In the genomic region with DNA sequence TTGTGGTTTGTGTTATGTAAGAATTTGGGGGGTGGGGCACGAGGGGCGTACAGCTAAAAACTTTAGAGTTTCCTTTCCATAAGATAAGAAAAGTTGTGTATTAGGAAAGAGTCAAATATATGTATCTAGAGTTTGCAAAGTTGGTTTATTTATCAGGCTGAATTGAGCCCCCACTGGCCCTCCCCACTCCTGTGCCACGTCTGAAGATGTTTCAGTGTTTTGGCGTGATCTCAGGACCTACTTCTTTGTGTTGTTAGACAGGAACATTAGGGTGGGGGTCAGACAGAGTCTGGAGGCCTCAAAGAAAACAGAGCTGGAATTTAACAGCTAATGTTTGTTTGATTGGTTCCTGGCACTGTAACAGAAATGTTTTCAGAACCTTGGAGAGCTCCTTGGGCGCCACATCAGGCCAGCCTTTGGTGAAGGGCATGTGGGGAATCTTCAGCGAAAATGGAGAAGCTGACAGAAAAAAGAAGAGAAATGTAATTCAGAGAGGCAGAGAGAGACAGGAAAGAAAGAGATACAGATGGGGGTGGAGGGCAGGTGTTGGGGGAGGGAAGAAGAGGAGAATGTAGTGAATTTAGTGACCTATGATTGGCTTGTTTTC, we compare ENCODE assay signal across 8 cellular contexts. TPM values are rescaled to one million over a fixed set of nuclear protein-coding genes. Genes with fewer than 3 reads are reported as not detected.
DNase-seq lines count a peak whose midpoint lies in the region; ATAC-seq and TF ChIP-seq lines count a peak whose summit lies in the region.
"Had no signal": no experiment of that assay in that cellular context is flagged by ENCODE, and none has a peak within 500 bp of the region (broad histone marks: within the 10 kb centered on the region; RNA-seq: fewer than 3 reads in every experiment).

No MANE protein-coding gene starts in this region.

- H2AK5ac ChIP-seq in mesendoderm (ENCODE audit: low read length): no peak overlapping the region

- no peak overlapping the region for H3K4me2 ChIP-seq in mesendoderm (ENCODE audit: low read length)

- H3K27me3 Mint-ChIP-seq in HFFc6 (ENCODE audit: insufficient read depth): no peaks in the 10 kb centered on the region

- H3K27ac ChIP-seq in mesendoderm (ENCODE audit: low read depth, low read length) (no peak overlapping the region), gastrocnemius medialis (no peak overlapping the region)

- no peaks in the 10 kb centered on the region for H3K36me3 ChIP-seq in mesendoderm (ENCODE audit: control insufficient read depth, insufficient read depth, low read length)
- no peaks in the 10 kb centered on the region for H3K36me3 ChIP-seq in gastrocnemius medialis

- DNase-seq in GM04504 (ENCODE audit: low read depth) (peak; percentile 10), HFFc6 (peak; percentile 2), OCI-M2 (lab: John Stamatoyannopoulos, UW; ENCODE audit: unreplicated experiment) (peak; percentile 55), dermis microvascular lymphatic vessel endothelial cell (ENCODE audit: low read depth in 2 of 2) (peak; percentile 16 to 50), mesendoderm (peak; percentile 91), H4 (ENCODE audit: low spot score) (no peak), gastrocnemius medialis (no peak)
- DNase-seq: naive B cell had no signal

- H3K27me3 ChIP-seq in mesendoderm (ENCODE audit: insufficient read depth, low read length, poor library complexity) (no peaks in the 10 kb centered on the region), gastrocnemius medialis (peaks cover 0 to 11% (median 0%) of the 10 kb centered on the region in 3 donors)

- H3K4me3 ChIP-seq in mesendoderm (ENCODE audit: low read length) (no peak overlapping the region), gastrocnemius medialis (no peak overlapping the region)

- H3K4me1 Mint-ChIP-seq in HFFc6 (ENCODE audit: low read depth): no peaks in the 10 kb centered on the region

- intact Hi-C loops in gastrocnemius medialis (cut with DNase I; ENCODE audit: low total_unique reads): no loop called here

- TF ChIP-seq CTCF in HFFc6 (IDR thresholded peaks at IDR 0.05) (no peak), gastrocnemius medialis (IDR thresholded peaks at IDR 0.05 in 4 of 5, conservative IDR thresholded peaks at IDR 0.05 in 1 of 5) (no peak)

- no peaks in the 10 kb centered on the region for H3K79me1 ChIP-seq in mesendoderm (ENCODE audit: low read length)

- H3K9me3 ChIP-seq in gastrocnemius medialis: no peaks in the 10 kb centered on the region

- H4K8ac ChIP-seq in mesendoderm (ENCODE audit: low read depth, low read length): no peak overlapping the region

- in situ Hi-C loops in gastrocnemius medialis (cut with MboI; ENCODE audit: low sequenced_read_pairs in 4 of 4): no loop called here

- no peak for ATAC-seq in gastrocnemius medialis

- H2BK5ac ChIP-seq in mesendoderm (ENCODE audit: low read length): no peak overlapping the region

- no peak overlapping the region for H3K23ac ChIP-seq in mesendoderm (ENCODE audit: low read length)

- no peak overlapping the region for H3K27ac Mint-ChIP-seq in HFFc6

- no peak overlapping the region for H4K5ac ChIP-seq in mesendoderm (ENCODE audit: low read length)

- H3K4ac ChIP-seq in mesendoderm (ENCODE audit: low read depth, low read length): no peak overlapping the region

- no peak overlapping the region for H3K56ac ChIP-seq in mesendoderm (ENCODE audit: low read length)

- H3K9me3 Mint-ChIP-seq in HFFc6: peaks cover 32% of the 10 kb centered on the region

- H3K4me1 ChIP-seq in mesendoderm (ENCODE audit: control insufficient read depth, low read depth, low read length): no peaks in the 10 kb centered on the region
- H3K4me1 ChIP-seq in gastrocnemius medialis: no peaks in the 10 kb centered on the region

- no peak overlapping the region for H2BK120ac ChIP-seq in mesendoderm (ENCODE audit: low read depth, low read length)

- no peak for TF ChIP-seq POLR2A in gastrocnemius medialis (IDR thresholded peaks at IDR 0.05)

- WGBS in mesendoderm (ENCODE audit: extremely low coverage, insufficient coverage, low lambda C conversion rate): no CpG with 5 or more reads among the region's 6 CpGs

- no peak overlapping the region for H3K9ac ChIP-seq in mesendoderm (ENCODE audit: low read length)

- H3K79me2 ChIP-seq in mesendoderm (ENCODE audit: control insufficient read depth, insufficient read depth, low read length): no peaks in the 10 kb centered on the region

- H3K4me3 Mint-ChIP-seq in HFFc6: no peak overlapping the region

- no peak overlapping the region for H2BK15ac ChIP-seq in mesendoderm (replicated peaks; ENCODE audit: low read depth)

- no peaks in the 10 kb centered on the region for H3K36me3 Mint-ChIP-seq in HFFc6 (ENCODE audit: low read depth)

- no peak overlapping the region for H3K18ac ChIP-seq in mesendoderm (ENCODE audit: low read length)

RNA-seq across cellular contexts. Expression of a gene that starts 0.7 kb away (rescaled TPM):
- total RNA-seq in HFFc6 (2021; fragmentation: NEBNext Ultra II Directional; extraction: Animal tissue kit (Norgen Biotek cat#: 25700)): not detected
- not detected in 2 replicates for total RNA-seq in dermis microvascular lymphatic vessel endothelial cell
- polyA plus RNA-seq in mesendoderm (2013, experiment 1 of 2): 0.42 TPM
- polyA plus RNA-seq in mesendoderm (2013, experiment 2 of 2): 0.43 TPM
- not detected in 2 replicates for total RNA-seq in H4 (2014; rRNA removed; shearing (Covaris generic))
- total RNA-seq in gastrocnemius medialis: not detected

Comparison
In these comparisons a context has a peak if more than half of its experiments do, and no peak if none do; other contexts are left out.
1. DNase-seq: peak in GM04504 (single experiment), HFFc6 (single experiment), OCI-M2 (single experiment), dermis microvascular lymphatic vessel endothelial cell (2 of 2) and mesendoderm (single experiment); none in H4 (single experiment) and gastrocnemius medialis (0 of 2).